Comparison of ENCODE assay signal across 1 cellular context in the genomic region with DNA sequence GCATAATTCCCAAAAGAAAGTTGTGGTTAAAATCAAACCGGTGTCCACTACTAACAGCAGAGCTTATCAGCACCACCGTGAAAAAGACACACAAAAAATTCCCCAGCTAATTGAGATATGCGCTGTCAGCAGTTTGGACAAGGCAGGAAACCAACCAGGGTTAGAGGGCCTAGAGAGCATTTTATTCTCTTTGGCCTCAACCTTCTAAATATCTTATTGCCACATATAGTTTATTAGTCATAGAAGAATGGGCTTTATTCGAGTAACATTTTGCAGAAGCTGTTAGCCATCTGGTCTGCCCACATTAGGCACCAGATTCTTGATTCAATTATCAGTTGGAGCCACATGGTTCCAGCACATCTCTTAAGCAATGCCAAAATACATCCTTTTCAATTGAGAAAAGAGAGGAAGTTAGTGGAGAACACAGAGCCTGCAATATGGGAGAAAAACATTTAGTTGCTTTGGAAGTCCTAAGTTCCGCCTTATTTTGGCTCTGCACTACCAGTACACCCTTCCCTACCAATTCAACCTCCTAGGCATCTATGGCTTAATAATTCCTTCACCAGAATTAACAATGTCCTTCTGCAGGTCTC.
TF ChIP-seq lines count a peak whose summit lies in the region.

No MANE protein-coding gene starts in this region.

TF ChIP-seq in GM23338, 12 proteins besides CTCF, POLR2A, EP300 and RAD21 (continued from another document):
- TF ChIP-seq ZNF331 (CRISPR knock-in tag; IDR thresholded peaks at IDR 0.05; ENCODE audit: low read depth) = no peak
- TF ChIP-seq ZNF114 (CRISPR knock-in tag; IDR thresholded peaks at IDR 0.05) = no peak
- TF ChIP-seq, protein P1, sequence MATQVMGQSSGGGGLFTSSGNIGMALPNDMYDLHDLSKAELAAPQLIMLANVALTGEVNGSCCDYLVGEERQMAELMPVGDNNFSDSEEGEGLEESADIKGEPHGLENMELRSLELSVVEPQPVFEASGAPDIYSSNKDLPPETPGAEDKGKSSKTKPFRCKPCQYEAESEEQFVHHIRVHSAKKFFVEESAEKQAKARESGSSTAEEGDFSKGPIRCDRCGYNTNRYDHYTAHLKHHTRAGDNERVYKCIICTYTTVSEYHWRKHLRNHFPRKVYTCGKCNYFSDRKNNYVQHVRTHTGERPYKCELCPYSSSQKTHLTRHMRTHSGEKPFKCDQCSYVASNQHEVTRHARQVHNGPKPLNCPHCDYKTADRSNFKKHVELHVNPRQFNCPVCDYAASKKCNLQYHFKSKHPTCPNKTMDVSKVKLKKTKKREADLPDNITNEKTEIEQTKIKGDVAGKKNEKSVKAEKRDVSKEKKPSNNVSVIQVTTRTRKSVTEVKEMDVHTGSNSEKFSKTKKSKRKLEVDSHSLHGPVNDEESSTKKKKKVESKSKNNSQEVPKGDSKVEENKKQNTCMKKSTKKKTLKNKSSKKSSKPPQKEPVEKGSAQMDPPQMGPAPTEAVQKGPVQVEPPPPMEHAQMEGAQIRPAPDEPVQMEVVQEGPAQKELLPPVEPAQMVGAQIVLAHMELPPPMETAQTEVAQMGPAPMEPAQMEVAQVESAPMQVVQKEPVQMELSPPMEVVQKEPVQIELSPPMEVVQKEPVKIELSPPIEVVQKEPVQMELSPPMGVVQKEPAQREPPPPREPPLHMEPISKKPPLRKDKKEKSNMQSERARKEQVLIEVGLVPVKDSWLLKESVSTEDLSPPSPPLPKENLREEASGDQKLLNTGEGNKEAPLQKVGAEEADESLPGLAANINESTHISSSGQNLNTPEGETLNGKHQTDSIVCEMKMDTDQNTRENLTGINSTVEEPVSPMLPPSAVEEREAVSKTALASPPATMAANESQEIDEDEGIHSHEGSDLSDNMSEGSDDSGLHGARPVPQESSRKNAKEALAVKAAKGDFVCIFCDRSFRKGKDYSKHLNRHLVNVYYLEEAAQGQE (IDR thresholded peaks at IDR 0.05; ENCODE audit: unreplicated experiment) = no peak
- no peak for TF ChIP-seq STAT1 (IDR thresholded peaks at IDR 0.05; ENCODE audit: unreplicated experiment)
- TF ChIP-seq, protein P2, sequence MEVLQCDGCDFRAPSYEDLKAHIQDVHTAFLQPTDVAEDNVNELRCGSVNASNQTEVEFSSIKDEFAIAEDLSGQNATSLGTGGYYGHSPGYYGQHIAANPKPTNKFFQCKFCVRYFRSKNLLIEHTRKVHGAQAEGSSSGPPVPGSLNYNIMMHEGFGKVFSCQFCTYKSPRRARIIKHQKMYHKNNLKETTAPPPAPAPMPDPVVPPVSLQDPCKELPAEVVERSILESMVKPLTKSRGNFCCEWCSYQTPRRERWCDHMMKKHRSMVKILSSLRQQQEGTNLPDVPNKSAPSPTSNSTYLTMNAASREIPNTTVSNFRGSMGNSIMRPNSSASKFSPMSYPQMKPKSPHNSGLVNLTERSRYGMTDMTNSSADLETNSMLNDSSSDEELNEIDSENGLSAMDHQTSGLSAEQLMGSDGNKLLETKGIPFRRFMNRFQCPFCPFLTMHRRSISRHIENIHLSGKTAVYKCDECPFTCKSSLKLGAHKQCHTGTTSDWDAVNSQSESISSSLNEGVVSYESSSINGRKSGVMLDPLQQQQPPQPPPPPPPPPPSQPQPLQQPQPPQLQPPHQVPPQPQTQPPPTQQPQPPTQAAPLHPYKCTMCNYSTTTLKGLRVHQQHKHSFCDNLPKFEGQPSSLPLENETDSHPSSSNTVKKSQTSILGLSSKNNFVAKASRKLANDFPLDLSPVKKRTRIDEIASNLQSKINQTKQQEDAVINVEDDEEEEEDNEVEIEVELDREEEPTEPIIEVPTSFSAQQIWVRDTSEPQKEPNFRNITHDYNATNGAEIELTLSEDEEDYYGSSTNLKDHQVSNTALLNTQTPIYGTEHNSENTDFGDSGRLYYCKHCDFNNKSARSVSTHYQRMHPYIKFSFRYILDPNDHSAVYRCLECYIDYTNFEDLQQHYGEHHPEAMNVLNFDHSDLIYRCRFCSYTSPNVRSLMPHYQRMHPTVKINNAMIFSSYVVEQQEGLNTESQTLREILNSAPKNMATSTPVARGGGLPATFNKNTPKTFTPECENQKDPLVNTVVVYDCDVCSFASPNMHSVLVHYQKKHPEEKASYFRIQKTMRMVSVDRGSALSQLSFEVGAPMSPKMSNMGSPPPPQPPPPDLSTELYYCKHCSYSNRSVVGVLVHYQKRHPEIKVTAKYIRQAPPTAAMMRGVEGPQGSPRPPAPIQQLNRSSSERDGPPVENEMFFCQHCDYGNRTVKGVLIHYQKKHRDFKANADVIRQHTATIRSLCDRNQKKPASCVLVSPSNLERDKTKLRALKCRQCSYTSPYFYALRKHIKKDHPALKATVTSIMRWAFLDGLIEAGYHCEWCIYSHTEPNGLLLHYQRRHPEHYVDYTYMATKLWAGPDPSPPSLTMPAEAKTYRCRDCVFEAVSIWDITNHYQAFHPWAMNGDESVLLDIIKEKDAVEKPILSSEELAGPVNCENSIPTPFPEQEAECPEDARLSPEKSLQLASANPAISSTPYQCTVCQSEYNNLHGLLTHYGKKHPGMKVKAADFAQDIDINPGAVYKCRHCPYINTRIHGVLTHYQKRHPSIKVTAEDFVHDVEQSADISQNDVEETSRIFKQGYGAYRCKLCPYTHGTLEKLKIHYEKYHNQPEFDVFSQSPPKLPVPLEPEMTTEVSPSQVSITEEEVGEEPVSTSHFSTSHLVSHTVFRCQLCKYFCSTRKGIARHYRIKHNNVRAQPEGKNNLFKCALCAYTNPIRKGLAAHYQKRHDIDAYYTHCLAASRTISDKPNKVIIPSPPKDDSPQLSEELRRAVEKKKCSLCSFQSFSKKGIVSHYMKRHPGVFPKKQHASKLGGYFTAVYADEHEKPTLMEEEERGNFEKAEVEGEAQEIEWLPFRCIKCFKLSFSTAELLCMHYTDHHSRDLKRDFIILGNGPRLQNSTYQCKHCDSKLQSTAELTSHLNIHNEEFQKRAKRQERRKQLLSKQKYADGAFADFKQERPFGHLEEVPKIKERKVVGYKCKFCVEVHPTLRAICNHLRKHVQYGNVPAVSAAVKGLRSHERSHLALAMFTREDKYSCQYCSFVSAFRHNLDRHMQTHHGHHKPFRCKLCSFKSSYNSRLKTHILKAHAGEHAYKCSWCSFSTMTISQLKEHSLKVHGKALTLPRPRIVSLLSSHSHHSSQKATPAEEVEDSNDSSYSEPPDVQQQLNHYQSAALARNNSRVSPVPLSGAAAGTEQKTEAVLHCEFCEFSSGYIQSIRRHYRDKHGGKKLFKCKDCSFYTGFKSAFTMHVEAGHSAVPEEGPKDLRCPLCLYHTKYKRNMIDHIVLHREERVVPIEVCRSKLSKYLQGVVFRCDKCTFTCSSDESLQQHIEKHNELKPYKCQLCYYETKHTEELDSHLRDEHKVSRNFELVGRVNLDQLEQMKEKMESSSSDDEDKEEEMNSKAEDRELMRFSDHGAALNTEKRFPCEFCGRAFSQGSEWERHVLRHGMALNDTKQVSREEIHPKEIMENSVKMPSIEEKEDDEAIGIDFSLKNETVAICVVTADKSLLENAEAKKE (CRISPR knock-in tag; IDR thresholded peaks at IDR 0.05) = no peak
- TF ChIP-seq JUNB (IDR thresholded peaks at IDR 0.05; ENCODE audit: unreplicated experiment) = no peak
